Comparison of ENCODE assay signal across 8 cellular contexts in the genomic region with DNA sequence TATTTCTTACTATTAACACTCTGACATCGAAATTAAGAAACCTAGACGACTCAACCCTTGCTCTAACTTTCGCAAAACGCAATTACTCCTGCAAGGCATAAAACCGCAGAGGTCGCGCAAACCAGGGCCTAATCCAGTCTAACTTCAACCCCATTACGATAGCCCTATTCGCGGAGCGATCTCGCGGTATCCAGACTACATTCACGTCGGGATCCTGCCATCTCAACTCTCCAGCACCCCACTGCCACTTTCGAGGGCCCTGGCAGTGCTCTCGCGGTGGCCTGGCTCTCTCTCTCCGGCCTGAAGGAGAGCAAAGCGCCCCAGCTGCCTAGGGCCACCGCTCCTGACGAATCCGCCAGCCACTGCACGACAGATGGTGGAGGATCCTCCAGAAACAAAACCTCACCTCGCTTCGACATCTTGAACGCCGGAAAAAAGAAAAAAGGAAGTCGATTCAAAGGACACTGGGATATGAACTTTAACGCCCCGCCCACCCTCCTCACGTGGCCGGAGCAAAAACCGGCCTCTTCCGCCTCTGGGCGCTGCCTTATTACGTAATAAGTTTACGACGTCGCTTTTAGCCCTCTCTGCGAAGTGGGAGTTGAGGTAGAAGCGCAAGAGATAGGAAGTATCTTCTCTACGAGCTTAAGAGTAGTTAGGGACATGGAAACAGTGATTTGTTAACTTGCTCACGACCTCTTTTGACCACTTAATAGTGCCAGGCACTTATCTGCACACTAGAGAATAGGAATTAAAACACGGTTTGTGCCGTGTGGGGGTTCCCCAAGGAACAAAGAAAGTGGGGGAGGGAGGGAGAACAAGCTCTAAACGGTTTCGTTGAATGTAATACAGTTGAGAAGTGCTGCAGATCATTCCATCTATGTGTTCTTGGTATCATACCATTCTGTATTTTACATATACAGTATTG. TPM values are rescaled to one million over a fixed set of nuclear protein-coding genes. Genes with fewer than 3 reads are reported as not detected.
A peak's percentile ranks its signal among the peaks of the same experiment; 100 is the strongest.
DNase-seq lines count a peak whose midpoint lies in the region; ATAC-seq and TF ChIP-seq lines count a peak whose summit lies in the region.

A gene (minus strand): TSS at position 430 of the 928 bp plus-strand sequence. CDS start 11 bp downstream, at position 419.

- peak within 1 kb of the TSS; percentile 70 to 80 for H3K4me3 ChIP-seq in ascending aorta
- peak within 1 kb of the TSS; percentile 72 for H3K4me3 ChIP-seq in right cardiac atrium (ENCODE audit: low read length)
- H3K4me3 ChIP-seq in rectal smooth muscle tissue (ENCODE audit: low read length): peak within 1 kb of the TSS; percentile 75
- H3K4me3 ChIP-seq in vagina: peak within 1 kb of the TSS; percentile 46 to 66

- H3K27ac ChIP-seq in ascending aorta: peak within 1 kb of the TSS; percentile 87 to 91
- peak within 1 kb of the TSS; percentile 97 for H3K27ac ChIP-seq in right cardiac atrium (ENCODE audit: low read length)
- H3K27ac ChIP-seq in rectal smooth muscle tissue (ENCODE audit: low read depth, low read length): peak within 1 kb of the TSS; percentile 97
- H3K27ac ChIP-seq in vagina: peak within 1 kb of the TSS; percentile 93

- H3K9ac ChIP-seq in rectal smooth muscle tissue (ENCODE audit: low read length): peak within 1 kb of the TSS; percentile 74

- peaks cover 13 to 19% of the 10 kb centered on the region in 2 donors for H3K4me1 ChIP-seq in ascending aorta
- no peaks in the 10 kb centered on the region for H3K4me1 ChIP-seq in right cardiac atrium (ENCODE audit: control insufficient read depth, insufficient read depth, low read length)
- H3K4me1 ChIP-seq in rectal smooth muscle tissue (ENCODE audit: control insufficient read depth, insufficient read depth, low read length): peaks cover 16% of the 10 kb centered on the region
- peaks cover 30% of the 10 kb centered on the region for H3K4me1 ChIP-seq in vagina

- H3K36me3 ChIP-seq in ascending aorta: peaks cover 36 to 44% of the 10 kb centered on the region in 2 donors
- peaks cover 8% of the 10 kb centered on the region for H3K36me3 ChIP-seq in rectal smooth muscle tissue (ENCODE audit: control insufficient read depth, insufficient read depth, low read length)
- peaks cover 0 to 38% of the 10 kb centered on the region in 2 donors for H3K36me3 ChIP-seq in vagina

- intact Hi-C loops in ascending aorta (cut with DNase I): loop anchor here (1.0 kb wide), 3 partner anchors 16 to 101 kb away; a partner anchor contains a TSS
- intact Hi-C loops in right cardiac atrium (cut with DNase I): no loop called here
- intact Hi-C loops in vagina (cut with DNase I): no loop called here

- H3K9me3 ChIP-seq in ascending aorta (no peaks in the 10 kb centered on the region), right cardiac atrium (ENCODE audit: control insufficient read depth, low read length) (no peaks in the 10 kb centered on the region), vagina (no peaks in the 10 kb centered on the region)

- WGBS in right cardiac atrium: under 1% methylated on average over 48 of the region's 48 CpGs

- peak; percentile 86 for DNase-seq in NCI-H2029 treated with DMSO at 0.1 percent for 48 hours (lab: John Stamatoyannopoulos, UW)
- DNase-seq in T-helper 22 cell (ENCODE audit: low read depth): peak; percentile 84
- DNase-seq in ascending aorta (ENCODE audit: low spot score in 2 of 2): peak; percentile 81 to 97
- peak; percentile 95 to 98 (median 96) for DNase-seq in right cardiac atrium
- DNase-seq in vagina (ENCODE audit: extremely low spot score in 2 of 2): peak in 1 of 2 donors; percentile 96

- H3K27me3 ChIP-seq in ascending aorta (no peaks in the 10 kb centered on the region), right cardiac atrium (ENCODE audit: control insufficient read depth, insufficient read depth) (no peaks in the 10 kb centered on the region), rectal smooth muscle tissue (ENCODE audit: control insufficient read depth, insufficient read depth, low read length) (no peaks in the 10 kb centered on the region), vagina (no peaks in the 10 kb centered on the region)

- no peak for TF ChIP-seq CTCF in ascending aorta (IDR thresholded peaks at IDR 0.05)
- no peak for TF ChIP-seq CTCF in vagina (IDR thresholded peaks at IDR 0.05)

- TF ChIP-seq POLR2A in vagina (IDR thresholded peaks at IDR 0.05): peak in 1 of 2 donors; percentile 80

- ATAC-seq in GM18498 (IDR thresholded peaks at IDR 0.05; ENCODE audit: unreplicated experiment): peak; percentile 89
- peak; percentile 83 for ATAC-seq in HG02943 (IDR thresholded peaks at IDR 0.05; ENCODE audit: low read depth, unreplicated experiment)
- ATAC-seq in right cardiac atrium: peak; percentile 97

RNA-seq across cellular contexts. Expression of the gene that starts here (rescaled TPM):
- total RNA-seq in ascending aorta (1,091 TPM), right cardiac atrium (100 to 1,000 TPM; 830 to 995 (median 880) TPM), vagina (1,585 TPM)
- polyA plus RNA-seq in right cardiac atrium: 1,847 TPM
